In the genomic region with DNA sequence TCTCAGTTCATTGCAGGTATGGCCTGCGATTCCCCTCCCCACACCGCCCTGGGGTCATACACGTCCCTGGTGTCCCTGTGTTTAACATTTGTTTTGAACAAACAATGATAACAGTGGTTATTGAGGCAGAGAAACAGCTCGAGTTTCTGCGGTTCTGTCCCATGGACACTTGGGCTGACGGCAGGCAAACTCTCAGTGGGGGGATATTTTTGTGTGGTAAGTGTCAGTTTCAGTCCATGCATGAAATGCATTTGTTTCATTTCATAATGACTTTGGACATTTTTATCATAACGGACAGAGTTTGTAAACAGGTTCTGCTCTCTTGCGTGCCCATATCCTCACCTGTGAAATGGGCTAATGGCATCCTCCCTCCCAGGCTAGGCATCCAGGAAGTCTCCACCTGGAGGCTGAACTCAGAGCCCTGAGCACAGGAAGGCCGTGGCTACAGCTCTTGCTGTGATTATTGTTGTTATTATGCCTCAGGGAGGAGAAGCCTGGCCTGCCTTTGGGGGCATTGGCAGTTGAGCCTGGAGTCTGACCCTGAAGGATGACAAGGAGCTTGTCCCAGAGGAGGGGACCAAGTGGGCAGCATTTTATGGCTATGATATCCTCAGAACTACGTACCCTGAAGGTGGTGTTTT, we compare ENCODE assay signal across 20 cellular contexts.
A peak's percentile ranks its signal among the peaks of the same experiment; 100 is the strongest.
DNase-seq lines count a peak whose midpoint lies in the region; ATAC-seq and TF ChIP-seq lines count a peak whose summit lies in the region.
"Had no signal": no experiment of that assay in that cellular context is flagged by ENCODE, and none has a peak within 500 bp of the region (broad histone marks: within the 10 kb centered on the region; RNA-seq: fewer than 3 reads in every experiment).

No MANE protein-coding gene starts in this region.

- H3K36me3 ChIP-seq in lower lobe of right lung: no peaks in the 10 kb centered on the region
- H3K36me3 ChIP-seq: SJSA1 had no signal

- no peak for TF ChIP-seq CTCF in lower lobe of right lung (IDR thresholded peaks at IDR 0.05)

- no peak overlapping the region for H3K27ac ChIP-seq in lower lobe of right lung
- H3K27ac ChIP-seq: SJSA1 had no signal

- intact Hi-C loops in lower lobe of right lung (cut with DNase I): no loop called here

- H3K9me3 ChIP-seq in lower lobe of right lung: no peaks in the 10 kb centered on the region
- H3K9me3 ChIP-seq: SJSA1 had no signal

- H3K4me3 Mint-ChIP-seq in activated T-cell treated with anti-CD3 and anti-CD28 coated beads, Interleukin-2, amount 50 U/mL, for 24 hours: no peak overlapping the region
- H3K4me3 Mint-ChIP-seq: T-helper 1 cell treated with Interleukin-12 subunit alpha and Interleukin-12 subunit beta and Interleukin-4 antibody, amounts not matched to agents 30 μg/mL and 1 μg/mL, for 36 hours had no signal

- no peak overlapping the region for H3K27ac Mint-ChIP-seq in activated T-cell treated with anti-CD3 and anti-CD28 coated beads, Interleukin-2, amount 50 U/mL, for 24 hours
- H3K27ac Mint-ChIP-seq: T-helper 1 cell treated with Interleukin-12 subunit alpha and Interleukin-12 subunit beta and Interleukin-4 antibody, amounts not matched to agents 30 μg/mL and 1 μg/mL, for 36 hours had no signal

- H3K4me3 ChIP-seq in lower lobe of right lung: no peak overlapping the region
- H3K4me3 ChIP-seq: K562, SJSA1 had no signal

- H3K27me3 ChIP-seq in lower lobe of right lung (ENCODE audit: low read depth): no peaks in the 10 kb centered on the region
- H3K27me3 ChIP-seq: SJSA1 had no signal

- no peaks in the 10 kb centered on the region for H3K9me3 Mint-ChIP-seq in activated T-cell treated with anti-CD3 and anti-CD28 coated beads, Interleukin-2, amount 50 U/mL, for 24 hours
- H3K9me3 Mint-ChIP-seq: T-helper 1 cell treated with Interleukin-12 subunit alpha and Interleukin-12 subunit beta and Interleukin-4 antibody, amounts not matched to agents 30 μg/mL and 1 μg/mL, for 36 hours had no signal

- no peaks in the 10 kb centered on the region for H3K4me1 ChIP-seq in lower lobe of right lung
- H3K4me1 ChIP-seq: SJSA1 had no signal

- H3K36me3 Mint-ChIP-seq in activated T-cell treated with anti-CD3 and anti-CD28 coated beads, Interleukin-2, amount 50 U/mL, for 24 hours (ENCODE audit: low read depth): no peaks in the 10 kb centered on the region

- no peaks in the 10 kb centered on the region for H3K4me1 Mint-ChIP-seq in activated T-cell treated with anti-CD3 and anti-CD28 coated beads, Interleukin-2, amount 50 U/mL, for 24 hours (ENCODE audit: low read depth)

- DNase-seq in activated T-cell treated with anti-CD3 and anti-CD28 coated beads, Interleukin-2, amount 50 U/mL, for 24 hours: peak; percentile 7
- no peak for DNase-seq in activated T-cell treated with anti-CD3 and anti-CD28 coated beads, Interleukin-2, amount 50 U/mL, for 48 hours
- DNase-seq in NCI-H2029 treated with DMSO at 0.1 percent for 48 hours (lab: John Stamatoyannopoulos, UW) (peak; percentile 62), lower lobe of right lung (peak; percentile 14), T-helper 9 cell (no peak), glomerular visceral epithelial cell (ENCODE audit: extremely low spot score) (no peak)
- DNase-seq: ACHN, C1 segment of cervical spinal cord, COR-L47, DMS 273 treated with DMSO at 0.1 percent for 48 hours, EL, NCI-H1105 treated with DMSO at 0.1 percent for 48 hours, NCI-H1694, NCI-H2171 treated with DMSO at 0.1 percent for 48 hours, NCI-H446, NCI-H774 had no signal

- no peaks in the 10 kb centered on the region for H3K27me3 Mint-ChIP-seq in activated T-cell treated with anti-CD3 and anti-CD28 coated beads, Interleukin-2, amount 50 U/mL, for 24 hours

- ATAC-seq in lower lobe of right lung (no peak), HG03565 (IDR thresholded peaks at IDR 0.05; ENCODE audit: unreplicated experiment) (no peak)
- ATAC-seq: K562 had no signal

Comparison
In these comparisons a context has a peak if more than half of its experiments do, and no peak if none do; other contexts are left out.
1. DNase-seq: peak in activated T-cell treated with anti-CD3 and anti-CD28 coated beads, Interleukin-2, amount 50 U/mL, for 24 hours (single experiment), NCI-H2029 treated with DMSO at 0.1 percent for 48 hours (single experiment) and lower lobe of right lung (single experiment); none in activated T-cell treated with anti-CD3 and anti-CD28 coated beads, Interleukin-2, amount 50 U/mL, for 48 hours (0 of 2), T-helper 9 cell (single experiment) and glomerular visceral epithelial cell (single experiment).